Comparison of ENCODE assay signal across 1 cellular context in the genomic region with DNA sequence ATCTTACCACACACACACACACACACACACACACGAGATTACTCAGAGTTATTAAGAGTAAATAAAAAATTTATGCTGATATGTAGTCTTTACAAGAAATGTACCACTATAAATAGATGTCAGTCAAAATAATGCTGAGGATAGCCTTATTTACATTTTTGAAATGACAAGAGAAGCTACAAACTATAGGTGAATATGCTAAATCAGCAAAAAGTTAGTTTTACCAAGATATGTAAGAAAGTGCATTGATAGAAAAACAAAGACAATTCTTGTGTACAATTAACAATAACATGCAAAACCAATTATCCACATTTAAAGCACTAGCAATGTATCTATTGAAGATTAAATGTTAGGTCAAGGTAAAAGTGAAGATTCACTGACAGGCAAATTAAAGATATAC.
TF ChIP-seq lines count a peak whose summit lies in the region.

No MANE protein-coding gene starts in this region.

TF ChIP-seq in endothelial cell of umbilical vein, 7 proteins besides CTCF, POLR2A, EP300 and RAD21:
- TF ChIP-seq, protein P1, sequence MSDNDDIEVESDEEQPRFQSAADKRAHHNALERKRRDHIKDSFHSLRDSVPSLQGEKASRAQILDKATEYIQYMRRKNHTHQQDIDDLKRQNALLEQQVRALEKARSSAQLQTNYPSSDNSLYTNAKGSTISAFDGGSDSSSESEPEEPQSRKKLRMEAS (IDR thresholded peaks at IDR 0.05; ENCODE audit: insufficient read depth, insufficient read length) = no peak
- TF ChIP-seq FOS (IDR thresholded peaks at IDR 0.05; ENCODE audit: borderline replicate concordance, insufficient read depth, low read length) (no peak), MYC (IDR thresholded peaks at IDR 0.05; ENCODE audit: low read depth, low read length) (no peak)
